ENCODE assay signal across 23 cellular contexts in genomic region chr5:80172067-80172690, GRCh38.
DNase-seq lines count a peak whose midpoint lies in the region; ATAC-seq and TF ChIP-seq lines count a peak whose summit lies in the region.
"Had no signal": no experiment of that assay in that cellular context is flagged by ENCODE, and none has a peak within 500 bp of the region (broad histone marks: within the 10 kb centered on the region; RNA-seq: fewer than 3 reads in every experiment).

No MANE protein-coding gene starts in this region.

- peak overlapping the region in 6 of 8 donors; percentile 12 to 55 (median 48) for H3K27ac ChIP-seq in spleen
- H3K27ac ChIP-seq: coronary artery, left ventricle myocardium inferior had no signal

- peaks cover 75% of the 10 kb centered on the region for H3K36me3 Mint-ChIP-seq in activated CD4-positive, alpha-beta T cell treated with anti-CD3 and anti-CD28 coated beads, Interleukin-2, amount 10 ng/mL, durations not matched to agents 7 days and 5 days (ENCODE audit: low read depth)
- H3K36me3 Mint-ChIP-seq in T-cell: peaks cover 62% of the 10 kb centered on the region

- intact Hi-C loops in spleen (cut with DNase I; ENCODE audit: low total_unique reads): no loop called here

- H3K9me3 ChIP-seq in spleen: no peaks in the 10 kb centered on the region
- H3K9me3 ChIP-seq: left ventricle myocardium inferior, ovary had no signal

- TF ChIP-seq CTCF in fibroblast of mammary gland (conservative IDR thresholded peaks at IDR 0.05; ENCODE audit: control insufficient read depth, insufficient read depth, low read depth, low read length): no peak
- no peak for TF ChIP-seq CTCF in spleen (IDR thresholded peaks at IDR 0.05 in 8 of 11, conservative IDR thresholded peaks at IDR 0.05 in 3 of 11)

- H3K4me1 Mint-ChIP-seq in activated CD4-positive, alpha-beta T cell treated with anti-CD3 and anti-CD28 coated beads, Interleukin-2, amount 10 ng/mL, durations not matched to agents 7 days and 5 days: peaks cover 27% of the 10 kb centered on the region
- peaks cover 46 to 59% (median 56%) of the 10 kb centered on the region in 3 donors for H3K4me1 Mint-ChIP-seq in T-cell

- POLR2A ChIA-PET in activated CD4-positive, alpha-beta T cell treated with anti-CD3 and anti-CD28 coated beads, Interleukin-2, amount 10 ng/mL, durations not matched to agents 7 days and 5 days (lab: Charles Lee): interaction anchor here (0.6 kb wide), 1 partner anchor 84 kb away, joined by 3 read pairs; the partner anchor contains the start of gene SERINC5
- POLR2A ChIA-PET in T-cell (lab: Charles Lee): interaction anchor here (0.6 to 0.7 kb wide), 2 partner anchors 75 to 932 kb away, joined by 3 to 9 read pairs; no protein-coding TSS in a partner anchor

- no peaks in the 10 kb centered on the region for H3K9me3 Mint-ChIP-seq in activated CD4-positive, alpha-beta T cell treated with anti-CD3 and anti-CD28 coated beads, Interleukin-2, amount 10 ng/mL, durations not matched to agents 7 days and 5 days
- H3K9me3 Mint-ChIP-seq in T-cell: no peaks in the 10 kb centered on the region
- H3K9me3 Mint-ChIP-seq: T-helper 2 cell treated with Interferon-gamma antibody and Interleukin-4, amounts not matched to agents 5 μg/mL and 100 μg/mL, for 36 hours had no signal

- peaks cover 0 to 78% (median 5%) of the 10 kb centered on the region in 6 donors for H3K36me3 ChIP-seq in spleen
- H3K36me3 ChIP-seq: ovary had no signal

- TF ChIP-seq POLR2A in spleen (IDR thresholded peaks at IDR 0.05): no peak

- WGBS in spleen, 5 donors: 79 to 92% (median 88%) methylated on average over 9 of the region's 9 CpGs

- peaks cover 0 to 45% (median 17%) of the 10 kb centered on the region in 6 donors for H3K4me1 ChIP-seq in spleen

- ATAC-seq in T-cell (replicated peaks in 1 of 4) (no peak), HG02642 (IDR thresholded peaks at IDR 0.05; ENCODE audit: poor library complexity, unreplicated experiment) (no peak)

- no peaks in the 10 kb centered on the region for H3K27me3 Mint-ChIP-seq in activated CD4-positive, alpha-beta T cell treated with anti-CD3 and anti-CD28 coated beads, Interleukin-2, amount 10 ng/mL, durations not matched to agents 7 days and 5 days
- H3K27me3 Mint-ChIP-seq in T-cell: no peaks in the 10 kb centered on the region

- CTCF ChIA-PET in activated CD4-positive, alpha-beta T cell treated with anti-CD3 and anti-CD28 coated beads, Interleukin-2, amount 10 ng/mL, durations not matched to agents 7 days and 5 days (lab: Charles Lee): no interaction called here
- CTCF ChIA-PET in T-cell (lab: Charles Lee): no interaction called here

- no peak for DNase-seq in activated CD4-positive, alpha-beta T cell treated with anti-CD3 and anti-CD28 coated beads, Interleukin-2, amount 10 ng/mL, durations not matched to agents 7 days and 5 days
- DNase-seq in activated CD4-positive, alpha-beta T cell treated with anti-CD3 and anti-CD28 coated beads, Interleukin-2, amount 50 U/mL, for 1 hour: no peak
- DNase-seq in T-cell (no peak), fibroblast of mammary gland (ENCODE audit: low read depth) (peak; percentile 15), spleen (no peak), EL (no peak), NCI-H69 (lab: John Stamatoyannopoulos, UW) (no peak)
- DNase-seq: 8988T; activated CD4-positive, CD25-positive, alpha-beta regulatory T cell; activated naive CD4-positive, alpha-beta T cell; erythroblast; glutamatergic neuron; Kasumi-1; left ventricle myocardium inferior; NCI-H1105; NCI-H524 treated with DMSO at 0.1 percent for 48 hours; OCI-M1; SIG-M5; stimulated activated CD4-positive, alpha-beta T cell treated with anti-CD3 and anti-CD28 coated beads, Interleukin-4, amount 100 ng/mL, for 1 hour had no signal

- H3K4me3 Mint-ChIP-seq in activated CD4-positive, alpha-beta T cell treated with anti-CD3 and anti-CD28 coated beads, Interleukin-2, amount 10 ng/mL, durations not matched to agents 7 days and 5 days: no peak overlapping the region
- H3K4me3 Mint-ChIP-seq in T-cell: no peak overlapping the region
- H3K4me3 Mint-ChIP-seq: T-helper 2 cell treated with Interferon-gamma antibody and Interleukin-4, amounts not matched to agents 5 μg/mL and 100 μg/mL, for 36 hours had no signal

- H3K27me3 ChIP-seq in spleen (replicated peaks in 1 of 7): no peaks in the 10 kb centered on the region
- H3K27me3 ChIP-seq: ovary had no signal

- H3K4me3 ChIP-seq in fibroblast of mammary gland (ENCODE audit: control insufficient read depth, low read depth, low read length) (no peak overlapping the region), spleen (no peak overlapping the region)
- H3K4me3 ChIP-seq: coronary artery, left ventricle myocardium inferior, ovary had no signal

- H3K27ac Mint-ChIP-seq in activated CD4-positive, alpha-beta T cell treated with anti-CD3 and anti-CD28 coated beads, Interleukin-2, amount 10 ng/mL, durations not matched to agents 7 days and 5 days: peak overlapping the region; percentile 41
- H3K27ac Mint-ChIP-seq in T-cell: peak overlapping the region; percentile 14 to 52
- H3K27ac Mint-ChIP-seq: T-helper 2 cell treated with Interferon-gamma antibody and Interleukin-4, amounts not matched to agents 5 μg/mL and 100 μg/mL, for 36 hours had no signal
